8 cellular contexts compared by ENCODE assay signal in genomic region chr5:126656397-126657007, GRCh38. TPM values are rescaled to one million over a fixed set of nuclear protein-coding genes. Genes with fewer than 3 reads are reported as not detected.
DNase-seq lines count a peak whose midpoint lies in the region; ATAC-seq, FAIRE-seq and TF ChIP-seq lines count a peak whose summit lies in the region.

No MANE protein-coding gene starts in this region.

- no peaks in the 10 kb centered on the region for H3K9me3 ChIP-seq in A549
- H3K9me3 ChIP-seq in DOHH2 (ENCODE audit: control insufficient read depth, insufficient read depth, low read length), result no peaks in the 10 kb centered on the region
- H3K9me3 ChIP-seq in ascending aorta, result no peaks in the 10 kb centered on the region
- H3K9me3 ChIP-seq in thoracic aorta, result no peaks in the 10 kb centered on the region

- H3K4me2 ChIP-seq in A549, result no peak overlapping the region
- H3K4me2 ChIP-seq in DOHH2 (ENCODE audit: low read length), result no peak overlapping the region

- no peaks in the 10 kb centered on the region for H3K9me2 ChIP-seq in DOHH2 (replicated peaks; ENCODE audit: control insufficient read depth, low read length)

- H3K4me1 ChIP-seq in A549 (peaks cover 9% of the 10 kb centered on the region; the same call in 2 of the 3 replicates), DOHH2 (ENCODE audit: control insufficient read depth, low read length) (peaks cover 8% of the 10 kb centered on the region), ascending aorta (no peaks in the 10 kb centered on the region), thoracic aorta (ENCODE audit: control insufficient read depth in 1 of 2, low read depth in 2 of 2) (no peaks in the 10 kb centered on the region)

- H3K36me3 ChIP-seq in DOHH2 (ENCODE audit: control insufficient read depth, low read length), result no peaks in the 10 kb centered on the region
- H3K36me3 ChIP-seq in ascending aorta, result no peaks in the 10 kb centered on the region
- H3K36me3 ChIP-seq in thoracic aorta, result no peaks in the 10 kb centered on the region

- TF ChIP-seq CTCF in A549 (IDR thresholded peaks at IDR 0.05) (peak; percentile 98), DOHH2 (IDR thresholded peaks at IDR 0.05; ENCODE audit: low read depth, low read length, poor library complexity, severe bottlenecking) (peak; percentile 74), ascending aorta (IDR thresholded peaks at IDR 0.05) (peak; percentile 45 to 70 (median 64)), thoracic aorta (IDR thresholded peaks at IDR 0.05) (peak; percentile 69)

- peak; percentile 32 for FAIRE-seq in A549 (lab: Jason Lieb, UNC)
- peak; percentile 93 for FAIRE-seq in islet of Langerhans (lab: Jason Lieb, UNC)

- no peaks in the 10 kb centered on the region for H4K20me1 ChIP-seq in DOHH2 (ENCODE audit: control insufficient read depth, insufficient read depth, low read depth, low read length)

- H3K4me3 ChIP-seq in A549 (no peak overlapping the region), DOHH2 (ENCODE audit: low read length) (no peak overlapping the region), ascending aorta (no peak overlapping the region), thoracic aorta (no peak overlapping the region)

- no peaks in the 10 kb centered on the region for H3F3A ChIP-seq in DOHH2 (ENCODE audit: control insufficient read depth, insufficient read depth)

- CTCF ChIA-PET in A549 (lab: Yijun Ruan, JAX), result interaction anchor here (0.6 to 4.5 kb wide), 16 partner anchors 9 to 657 kb away, joined by 3 to 41 read pairs (median 4); partner anchors contain the start of gene LMNB1

- TF ChIP-seq EP300 in A549 (IDR thresholded peaks at IDR 0.05), result no peak

- DNase-seq in A549 (ENCODE audit: low read depth in 1 of 2, low spot score in 1 of 2) (peak; percentile 55 to 59), NCI-H146 treated with DMSO at 0.1 percent for 48 hours (lab: John Stamatoyannopoulos, UW; ENCODE audit: unreplicated experiment) (peak; percentile 4), ascending aorta (ENCODE audit: low spot score in 2 of 2) (no peak), thoracic aorta (ENCODE audit: low spot score) (no peak), NCI-H187 (lab: John Stamatoyannopoulos, UW) (no peak)

- no peak overlapping the region for H3K27ac ChIP-seq in A549
- no peak overlapping the region for H3K27ac ChIP-seq in DOHH2 (ENCODE audit: low read depth, low read length)
- H3K27ac ChIP-seq in ascending aorta, result no peak overlapping the region
- no peak overlapping the region for H3K27ac ChIP-seq in thoracic aorta

- no peak for TF ChIP-seq POLR2A in A549 (IDR thresholded peaks at IDR 0.05; ENCODE audit: low read length)

- ATAC-seq in A549 (peak in 1 of 2 experiments; percentile 64; a peak in 3 of 6 replicates), thoracic aorta (ENCODE audit: insufficient number of reproducible peaks, low FRiP score, low read depth) (no peak), HG03095 (IDR thresholded peaks at IDR 0.05; ENCODE audit: unreplicated experiment) (no peak)

- peak; percentile 92 for TF ChIP-seq RAD21 in A549 (conservative IDR thresholded peaks at IDR 0.05 in 1 of 2, IDR thresholded peaks at IDR 0.05 in 1 of 2)

- no peaks in the 10 kb centered on the region for H3K27me3 ChIP-seq in DOHH2 (ENCODE audit: control insufficient read depth, low read length)
- no peaks in the 10 kb centered on the region for H3K27me3 ChIP-seq in ascending aorta
- no peaks in the 10 kb centered on the region for H3K27me3 ChIP-seq in thoracic aorta (replicated peaks; ENCODE audit: insufficient read depth)

- no peaks in the 10 kb centered on the region for H3K79me2 ChIP-seq in DOHH2 (ENCODE audit: control insufficient read depth, low read length)

- POLR2A ChIA-PET in A549 (lab: Yijun Ruan, JAX), result no interaction called here

- WGBS in A549 (ENCODE audit: missing lambda C conversion rate), result under 1% methylated on average over 5 of the region's 5 CpGs

- intact Hi-C loops in ascending aorta (cut with DNase I), result loop anchor here (10.0 kb wide), 1 partner anchor 838 kb away; no protein-coding TSS in a partner anchor

TF ChIP-seq in A549, 52 proteins besides CTCF, POLR2A, EP300 and RAD21:
- TF ChIP-seq SMC3 (IDR thresholded peaks at IDR 0.05) (peak; percentile 81), USF2 (IDR thresholded peaks at IDR 0.05) (no peak)

RNA-seq across cellular contexts. Expression of gene PHAX, which starts 55.8 kb away (rescaled TPM):
- polyA plus RNA-seq in A549 (2011; rRNA removed) (43.3 and 74.8 TPM in 2 replicates), A549 (2017; fragmentation: RNase III; extraction: RNeasy Plus Mini Kit Qiagen cat#74134 plus additional on column Dnase treatment) (90.2 to 95.5 TPM (median 90.2 TPM) in 3 replicates)
- 13.9 and 18.8 TPM in 2 replicates for polyA plus RNA-seq in A549 (2012; cell fraction: cytosol; rRNA removed)
- 5.4 and 6.3 TPM in 2 replicates for polyA plus RNA-seq in A549 (2012; cell fraction: nucleus; rRNA removed)
- 32.8 and 45.5 TPM in 2 replicates for polyA minus RNA-seq in A549 (2011; rRNA and poly(A)+ RNA removed)
- total RNA-seq in ascending aorta (19.3 TPM), thoracic aorta (10 to 100 TPM; 23.4 to 27.4 TPM)

Comparison
In these comparisons a context has a peak if more than half of its experiments do, and no peak if none do; other contexts are left out.
1. DNase-seq: peak in A549 (2 of 2) and NCI-H146 treated with DMSO at 0.1 percent for 48 hours (single experiment); none in ascending aorta (0 of 2), thoracic aorta (single experiment) and NCI-H187 (0 of 2).
2. Peak in every context shown above with its lines, with median percentiles within 50 percentile points of each other: CTCF ChIP-seq.